Comparison of ENCODE assay signal across 9 cellular contexts in genomic region chr14:51990488-51990887, GRCh38. TPM values are rescaled to one million over a fixed set of nuclear protein-coding genes. Genes with fewer than 3 reads are reported as not detected.
A peak's percentile ranks its signal among the peaks of the same experiment; 100 is the strongest.
DNase-seq lines count a peak whose midpoint lies in the region; ATAC-seq and TF ChIP-seq lines count a peak whose summit lies in the region.
"Had no signal": no experiment of that assay in that cellular context is flagged by ENCODE, and none has a peak within 500 bp of the region (broad histone marks: within the 10 kb centered on the region; RNA-seq: fewer than 3 reads in every experiment).

No MANE protein-coding gene starts in this region.

- no peak overlapping the region for H3K27ac Mint-ChIP-seq in neural crest cell (ENCODE audit: unreplicated experiment)

- 20% methylated on average over 1 of the region's 3 CpGs; no CpG with 5 or more reads in 1 of the 2 experiments for WGBS in ectodermal cell, 2 experiments

- H3K27me3 ChIP-seq in BLaER1 treated with 17β-estradiol and CSF1 and Interleukin-3, amounts not matched to agents 10 nM and 100 nM = no peaks in the 10 kb centered on the region
- H3K27me3 ChIP-seq in MG63 = no peaks in the 10 kb centered on the region
- no peaks in the 10 kb centered on the region for H3K27me3 ChIP-seq in ectodermal cell (ENCODE audit: control insufficient read depth, insufficient read depth, low read length, poor library complexity, severe bottlenecking)
- H3K27me3 ChIP-seq in left lung = no peaks in the 10 kb centered on the region

- H3K4me2 ChIP-seq in BLaER1 treated with 17β-estradiol and CSF1 and Interleukin-3, amounts not matched to agents 10 nM and 100 nM = peak overlapping the region; percentile 69 to 93 (median 82)

- peak overlapping the region; percentile 78 to 94 (median 85) for H3K4me3 ChIP-seq in BLaER1 treated with 17β-estradiol and CSF1 and Interleukin-3, amounts not matched to agents 10 nM and 100 nM
- H3K4me3 ChIP-seq in MG63 (peak overlapping the region; percentile 86), ectodermal cell (ENCODE audit: insufficient read depth, low read depth, low read length) (peak overlapping the region; percentile 87), left lung (peak overlapping the region in 1 of 2 donors; percentile 76)

- H3K4me3 Mint-ChIP-seq in neural crest cell = peak overlapping the region; percentile 98

- no peak for ATAC-seq in HG03159 (IDR thresholded peaks at IDR 0.05; ENCODE audit: unreplicated experiment)
- no peak for ATAC-seq in left lung

- no peak for DNase-seq in MG63
- no peak for DNase-seq in neural crest cell (ENCODE audit: low read depth, low spot score)
- DNase-seq in left lung = no peak
- DNase-seq in NCI-H226 = no peak
- no peak for DNase-seq in NCI-H1105 (lab: John Stamatoyannopoulos, UW)
- DNase-seq: left colon had no signal

- no peak for TF ChIP-seq CTCF in neural crest cell (conservative IDR thresholded peaks at IDR 0.05)
- TF ChIP-seq CTCF in left lung (IDR thresholded peaks at IDR 0.05) = no peak

- H3K27me3 Mint-ChIP-seq in neural crest cell (ENCODE audit: low read depth) = no peaks in the 10 kb centered on the region

- intact Hi-C loops in left lung (cut with DNase I) = no loop called here

- peaks cover 20 to 57% (median 43%) of the 10 kb centered on the region in 10 experiments for H3K4me1 ChIP-seq in BLaER1 treated with 17β-estradiol and CSF1 and Interleukin-3, amounts not matched to agents 10 nM and 100 nM
- peaks cover 3% of the 10 kb centered on the region for H3K4me1 ChIP-seq in ectodermal cell (ENCODE audit: control insufficient read depth, insufficient read depth, low read length)
- H3K4me1 ChIP-seq in left lung = peaks cover 6 to 40% of the 10 kb centered on the region in 2 donors

- peaks cover 2% of the 10 kb centered on the region for H3K36me3 Mint-ChIP-seq in neural crest cell (ENCODE audit: low read depth)

- H3K9me3 ChIP-seq in BLaER1 treated with 17β-estradiol and CSF1 and Interleukin-3, amounts not matched to agents 10 nM and 100 nM (replicated peaks in 1 of 11) = no peaks in the 10 kb centered on the region
- H3K9me3 ChIP-seq in MG63 (no peaks in the 10 kb centered on the region), ectodermal cell (ENCODE audit: control insufficient read depth, low read length) (no peaks in the 10 kb centered on the region), left lung (no peaks in the 10 kb centered on the region)

- H3K9me3 Mint-ChIP-seq in neural crest cell = no peaks in the 10 kb centered on the region

- peak overlapping the region in 10 of 11 experiments; percentile 79 to 91 (median 88); a peak in 18 of 22 replicates for H3K27ac ChIP-seq in BLaER1 treated with 17β-estradiol and CSF1 and Interleukin-3, amounts not matched to agents 10 nM and 100 nM
- H3K27ac ChIP-seq in ectodermal cell (ENCODE audit: insufficient read depth, low read depth, low read length, poor library complexity, severe bottlenecking) (no peak overlapping the region), left lung (no peak overlapping the region)

- H3K9ac ChIP-seq in BLaER1 treated with 17β-estradiol and CSF1 and Interleukin-3, amounts not matched to agents 10 nM and 100 nM = peak overlapping the region; percentile 84 to 94 (median 91)

- peaks cover 35% of the 10 kb centered on the region for H3K4me1 Mint-ChIP-seq in neural crest cell

- H3K36me3 ChIP-seq in BLaER1 treated with 17β-estradiol and CSF1 and Interleukin-3, amounts not matched to agents 10 nM and 100 nM = peaks cover 35 to 49% (median 43%) of the 10 kb centered on the region in 11 experiments
- H3K36me3 ChIP-seq in MG63 = peaks cover 31% of the 10 kb centered on the region
- H3K36me3 ChIP-seq in ectodermal cell (ENCODE audit: control insufficient read depth, insufficient read depth, low read length) = peaks cover 14% of the 10 kb centered on the region
- H3K36me3 ChIP-seq in left lung = peaks cover 0 to 41% of the 10 kb centered on the region in 2 donors

- H4K20me1 ChIP-seq in BLaER1 treated with 17β-estradiol and CSF1 and Interleukin-3, amounts not matched to agents 10 nM and 100 nM = peaks cover 0 to 51% (median 12%) of the 10 kb centered on the region in 11 experiments; a peak in 14 of 22 replicates

RNA-seq across cellular contexts. Expression of gene RTRAF, which starts 1.1 kb away (rescaled TPM):
- total RNA-seq in MG63 (2014; rRNA removed; shearing (Covaris generic); ENCODE audit: low replicate concordance) = 76.2 and 77.2 TPM in 2 replicates
- 377 TPM for polyA plus RNA-seq in ectodermal cell (2013, experiment 1 of 4)
- polyA plus RNA-seq in ectodermal cell (2013, experiment 2 of 4) = 377 TPM
- polyA plus RNA-seq in ectodermal cell (2013, experiment 3 of 4) = 362 TPM
- polyA plus RNA-seq in ectodermal cell (2013, experiment 4 of 4) = 382 TPM
- total RNA-seq in neural crest cell = 309 and 315 TPM in 2 replicates
- 100 to 1,000 TPM; 126 to 134 TPM for total RNA-seq in left lung

Comparison
In these comparisons a context has a peak if more than half of its experiments do, and no peak if none do; other contexts are left out.
1. H3K27ac ChIP-seq: peak in BLaER1 treated with 17β-estradiol and CSF1 and Interleukin-3, amounts not matched to agents 10 nM and 100 nM (10 of 11); none in ectodermal cell (single experiment) and left lung (0 of 2).